ENCODE assay signal across 14 cellular contexts in genomic region chr10:32949221-32949678, GRCh38. TPM values are rescaled to one million over a fixed set of nuclear protein-coding genes. Genes with fewer than 3 reads are reported as not detected.
DNase-seq lines count a peak whose midpoint lies in the region; ATAC-seq, FAIRE-seq and TF ChIP-seq lines count a peak whose summit lies in the region.
"Had no signal": no experiment of that assay in that cellular context is flagged by ENCODE, and none has a peak within 500 bp of the region (broad histone marks: within the 10 kb centered on the region; RNA-seq: fewer than 3 reads in every experiment).

No MANE protein-coding gene starts in this region.

- H3K27me3 Mint-ChIP-seq in stimulated activated naive CD8-positive, alpha-beta T cell treated with anti-CD3 and anti-CD28 coated beads, Interleukin-15, amount 100 ng/mL, for 72 hours: no peaks in the 10 kb centered on the region
- H3K27me3 Mint-ChIP-seq in activated T-helper 1 cell treated with anti-CD3 and anti-CD28 coated beads, Interleukin-12 subunit alpha, Interleukin-12 subunit beta, Interleukin-2, Interleukin-4 antibody, amounts not matched to agents 30 ng/mL and 10 ng/mL and 1 ng/mL, durations not matched to agents 14 hours and 24 hours and 36 hours (ENCODE audit: insufficient read depth): no peaks in the 10 kb centered on the region

- BruUV-seq in HepG2 (replicated peaks; lab: Mats Ljungman, UMichigan): no TSS peak

- in situ Hi-C loops in HepG2 (cut with HindIII; ENCODE audit: extremely low pct_ligation_motif_present, low pct_unique_long_range_greater_than_20kb): no loop called here

- H3K4me3 ChIP-seq in HepG2 (replicated peaks in 1 of 3; ENCODE audit: insufficient read depth in 1 of 3, low read depth in 2 of 3, low read length in 3 of 3) (no peak overlapping the region), right lobe of liver (no peak overlapping the region)

- TF ChIP-seq RAD21 in HepG2 (CRISPR knock-in tag; IDR thresholded peaks at IDR 0.05): no peak

- H3K4me1 ChIP-seq in HepG2 (ENCODE audit: insufficient read depth, low read length): peaks cover 100% of the 10 kb centered on the region
- H3K4me1 ChIP-seq in right lobe of liver: peaks cover 0 to 40% (median 5%) of the 10 kb centered on the region in 4 donors

- TF ChIP-seq EP300 in HepG2 (IDR thresholded peaks at IDR 0.05; ENCODE audit: low read depth in 2 of 2, low read length in 2 of 2): no peak
- no peak for TF ChIP-seq EP300 in HepG2 (CRISPR knock-in tag; IDR thresholded peaks at IDR 0.05; ENCODE audit: borderline replicate concordance)

- peaks cover 64% of the 10 kb centered on the region for H3K4me1 Mint-ChIP-seq in stimulated activated naive CD8-positive, alpha-beta T cell treated with anti-CD3 and anti-CD28 coated beads, Interleukin-15, amount 100 ng/mL, for 72 hours
- H3K4me1 Mint-ChIP-seq in activated T-helper 1 cell treated with anti-CD3 and anti-CD28 coated beads, Interleukin-12 subunit alpha, Interleukin-12 subunit beta, Interleukin-2, Interleukin-4 antibody, amounts not matched to agents 30 ng/mL and 10 ng/mL and 1 ng/mL, durations not matched to agents 14 hours and 24 hours and 36 hours (ENCODE audit: low read depth): peaks cover 32% of the 10 kb centered on the region

- FAIRE-seq in HepG2 (lab: Jason Lieb, UNC): no peak

- H3K36me3 ChIP-seq in HepG2 (replicated peaks in 1 of 2; ENCODE audit: control insufficient read depth in 1 of 2, insufficient read depth in 2 of 2, low read length in 2 of 2) (peaks cover 2 to 5% of the 10 kb centered on the region in 2 experiments; a peak in 1 of 5 replicates), right lobe of liver (no peaks in the 10 kb centered on the region)

- H3K27ac ChIP-seq in HepG2 (ENCODE audit: extremely low read length, insufficient read depth, low read length): peak overlapping the region; percentile 32
- no peak overlapping the region for H3K27ac ChIP-seq in right lobe of liver

- peak overlapping the region; percentile 67 for H3K27ac Mint-ChIP-seq in stimulated activated naive CD8-positive, alpha-beta T cell treated with anti-CD3 and anti-CD28 coated beads, Interleukin-15, amount 100 ng/mL, for 72 hours
- H3K27ac Mint-ChIP-seq in activated T-helper 1 cell treated with anti-CD3 and anti-CD28 coated beads, Interleukin-12 subunit alpha, Interleukin-12 subunit beta, Interleukin-2, Interleukin-4 antibody, amounts not matched to agents 30 ng/mL and 10 ng/mL and 1 ng/mL, durations not matched to agents 14 hours and 24 hours and 36 hours: no peak overlapping the region

- TF ChIP-seq POLR2A in HepG2 (IDR thresholded peaks at IDR 0.05; ENCODE audit: insufficient read depth in 1 of 2, low read depth in 2 of 2, low read length in 2 of 2) (no peak), right lobe of liver (IDR thresholded peaks at IDR 0.05) (no peak)

- no peak for TF ChIP-seq CTCF in HepG2 (CRISPR knock-in tag; IDR thresholded peaks at IDR 0.05)
- TF ChIP-seq CTCF in right lobe of liver (IDR thresholded peaks at IDR 0.05): no peak

- POLR2A ChIA-PET in HepG2 (lab: Yijun Ruan, JAX): no interaction called here

- H3K4me2 ChIP-seq in HepG2 (ENCODE audit: low read depth, low read length): no peak overlapping the region

- peaks cover 59% of the 10 kb centered on the region for H4K20me1 ChIP-seq in HepG2 (ENCODE audit: insufficient read depth, low read length)

- ATAC-seq in HepG2 (no peak), right lobe of liver (no peak)
- ATAC-seq in stimulated activated naive CD8-positive, alpha-beta T cell treated with anti-CD3 and anti-CD28 coated beads, Interleukin-15, amount 100 ng/mL, for 72 hours: no peak

- CTCF ChIA-PET in HepG2 (lab: Yijun Ruan, JAX; ENCODE audit: low intra/inter-chr PET ratio, low total read pairs): no interaction called here

- H3K9me3 ChIP-seq in HepG2 (ENCODE audit: low read length): no peaks in the 10 kb centered on the region
- H3K9me3 ChIP-seq in right lobe of liver: no peaks in the 10 kb centered on the region

- H3K4me3 Mint-ChIP-seq in stimulated activated naive CD8-positive, alpha-beta T cell treated with anti-CD3 and anti-CD28 coated beads, Interleukin-15, amount 100 ng/mL, for 72 hours: peak overlapping the region in 1 of 2 donors; percentile 47
- no peak overlapping the region for H3K4me3 Mint-ChIP-seq in activated T-helper 1 cell treated with anti-CD3 and anti-CD28 coated beads, Interleukin-12 subunit alpha, Interleukin-12 subunit beta, Interleukin-2, Interleukin-4 antibody, amounts not matched to agents 30 ng/mL and 10 ng/mL and 1 ng/mL, durations not matched to agents 14 hours and 24 hours and 36 hours

- no peaks in the 10 kb centered on the region for H3K9me3 Mint-ChIP-seq in stimulated activated naive CD8-positive, alpha-beta T cell treated with anti-CD3 and anti-CD28 coated beads, Interleukin-15, amount 100 ng/mL, for 72 hours
- no peaks in the 10 kb centered on the region for H3K9me3 Mint-ChIP-seq in activated T-helper 1 cell treated with anti-CD3 and anti-CD28 coated beads, Interleukin-12 subunit alpha, Interleukin-12 subunit beta, Interleukin-2, Interleukin-4 antibody, amounts not matched to agents 30 ng/mL and 10 ng/mL and 1 ng/mL, durations not matched to agents 14 hours and 24 hours and 36 hours

- no peak overlapping the region for H3K9ac ChIP-seq in HepG2 (ENCODE audit: insufficient read depth, low read depth, low read length)

- DNase-seq in HepG2 (ENCODE audit: low spot score) (no peak), right lobe of liver (no peak), LHCN-M2 (ENCODE audit: low read depth) (peak; percentile 32), fibroblast of gingiva (ENCODE audit: low read depth) (peak; percentile 41), Kasumi-1 (lab: John Stamatoyannopoulos, UW) (no peak), mucosa of gallbladder (ENCODE audit: low spot score) (no peak)
- no peak for DNase-seq in stimulated activated naive CD8-positive, alpha-beta T cell treated with anti-CD3 and anti-CD28 coated beads, Interleukin-15, amount 100 ng/mL, for 72 hours
- no peak for DNase-seq in activated T-helper 1 cell treated with anti-CD3 and anti-CD28 coated beads, Interleukin-12 subunit alpha, Interleukin-12 subunit beta, Interleukin-2, Interleukin-4 antibody, amounts not matched to agents 30 ng/mL and 10 ng/mL and 1 ng/mL, durations not matched to agents 14 hours and 24 hours and 36 hours (ENCODE audit: low spot score)
- DNase-seq: hippocampal formation; NCI-H187 treated with DMSO at 0.1 percent for 48 hours; NCI-H748 treated with DMSO at 0.1 percent for 48 hours; SIG-M5; stimulated activated CD4-positive, alpha-beta T cell treated with anti-CD3 and anti-CD28 coated beads, Interleukin-4, amount 100 ng/mL, for 24 hours; stimulated activated naive CD4-positive, alpha-beta T cell treated with Interleukin-2 at 50 U/mL for 16 hours had no signal

- H2AFZ ChIP-seq in HepG2 (ENCODE audit: low read length): no peak overlapping the region

- H3K79me2 ChIP-seq in HepG2 (ENCODE audit: insufficient read depth, low read length): peaks cover 95% of the 10 kb centered on the region

- intact Hi-C loops in HepG2 (cut with micrococcal nuclease; ENCODE audit: unreplicated experiment) (no loop called here), right lobe of liver (cut with DNase I) (no loop called here)
- intact Hi-C loops in activated T-helper 1 cell treated with anti-CD3 and anti-CD28 coated beads, Interleukin-12 subunit alpha, Interleukin-12 subunit beta, Interleukin-2, Interleukin-4 antibody, amounts not matched to agents 30 ng/mL and 10 ng/mL and 1 ng/mL, durations not matched to agents 14 hours and 24 hours and 36 hours (cut with micrococcal nuclease): no loop called here

- H3K27me3 ChIP-seq in HepG2 (ENCODE audit: control insufficient read depth in 1 of 2, insufficient read depth in 2 of 2, low read length in 2 of 2) (no peaks in the 10 kb centered on the region), right lobe of liver (no peaks in the 10 kb centered on the region)

- peaks cover 11% of the 10 kb centered on the region for H3K36me3 Mint-ChIP-seq in activated T-helper 1 cell treated with anti-CD3 and anti-CD28 coated beads, Interleukin-12 subunit alpha, Interleukin-12 subunit beta, Interleukin-2, Interleukin-4 antibody, amounts not matched to agents 30 ng/mL and 10 ng/mL and 1 ng/mL, durations not matched to agents 14 hours and 24 hours and 36 hours (ENCODE audit: low read depth)

TF ChIP-seq in HepG2, 621 proteins besides CTCF, POLR2A, EP300 and RAD21:
- TF ChIP-seq ZSCAN29 (CRISPR knock-in tag; conservative IDR thresholded peaks at IDR 0.05) (no peak), GATAD1 (CRISPR knock-in tag; IDR thresholded peaks at IDR 0.05) (no peak)

RNA-seq across cellular contexts. Expression of gene ITGB1, which starts 8.8 kb away (rescaled TPM):
- 123 and 190 TPM in 2 replicates for total RNA-seq in HepG2 (2016; rRNA removed; fragmentation: Illumina TruSeq; extraction: Trizol)
- total RNA-seq in HepG2 (2016; cell fraction: cytosol; rRNA removed; fragmentation: Illumina TruSeq; extraction: Trizol; ENCODE audit: low read depth): 12.8 and 13.0 TPM in 2 replicates
- 125 and 196 TPM in 2 replicates for total RNA-seq in HepG2 (2016; cell fraction: insoluble cytoplasmic fraction; rRNA removed; fragmentation: Illumina TruSeq; extraction: Trizol)
- 42.7 and 46.7 TPM in 2 replicates for total RNA-seq in HepG2 (2016; cell fraction: membrane; rRNA removed; fragmentation: Illumina TruSeq; extraction: Trizol)
- total RNA-seq in HepG2 (2016; cell fraction: nucleus; rRNA removed; fragmentation: Illumina TruSeq; extraction: Trizol): 196 and 214 TPM in 2 replicates
- 182 and 204 TPM in 2 replicates for polyA plus RNA-seq in HepG2 (2011; rRNA removed)
- 96.4 and 188 TPM in 2 replicates for polyA plus RNA-seq in HepG2 (2011; cell fraction: cytosol; rRNA removed)
- polyA plus RNA-seq in HepG2 (2011; cell fraction: nucleus; rRNA removed): 38.6 and 61.3 TPM in 2 replicates
- polyA plus RNA-seq in HepG2 (2012): 233 and 276 TPM in 2 replicates
- polyA plus RNA-seq in HepG2 (2016; cell fraction: cytosol; fragmentation: Illumina TruSeq; extraction: Trizol; ENCODE audit: low read depth): 7.7 and 7.8 TPM in 2 replicates
- polyA plus RNA-seq in HepG2 (2016; cell fraction: insoluble cytoplasmic fraction; fragmentation: Illumina TruSeq; extraction: Trizol; ENCODE audit: low read depth): 97.9 and 104 TPM in 2 replicates
- 21.6 and 25.4 TPM in 2 replicates for polyA plus RNA-seq in HepG2 (2016; cell fraction: membrane; fragmentation: Illumina TruSeq; extraction: Trizol; ENCODE audit: low read depth)
- polyA plus RNA-seq in HepG2 (2016; cell fraction: nucleus; fragmentation: Illumina TruSeq; extraction: Trizol; ENCODE audit: insufficient read depth, low read depth): 187 and 204 TPM in 2 replicates
- polyA minus RNA-seq in HepG2 (2011; rRNA and poly(A)+ RNA removed; ENCODE audit: low replicate concordance): 148 and 185 TPM in 2 replicates
- 165 and 204 TPM in 2 replicates for polyA minus RNA-seq in HepG2 (2011; cell fraction: cytosol; rRNA and poly(A)+ RNA removed)
- 170 and 220 TPM in 2 replicates for polyA minus RNA-seq in HepG2 (2011; cell fraction: nucleus; rRNA and poly(A)+ RNA removed)
- total RNA-seq in right lobe of liver: 100 to 1,000 TPM; 120 to 301 (median 239) TPM
- total RNA-seq in LHCN-M2 (2014; rRNA removed): 1,506 and 2,151 TPM in 2 replicates
- 564 TPM for polyA plus RNA-seq in LHCN-M2 (2012)
- total RNA-seq in mucosa of gallbladder: 596 TPM
- total RNA-seq in activated T-helper 1 cell treated with anti-CD3 and anti-CD28 coated beads, Interleukin-12 subunit alpha, Interleukin-12 subunit beta, Interleukin-2, Interleukin-4 antibody, amounts not matched to agents 30 ng/mL and 10 ng/mL and 1 ng/mL, durations not matched to agents 14 hours and 24 hours and 36 hours: 51.4 and 61.4 TPM in 2 replicates

Comparison
In these comparisons a context has a peak if more than half of its experiments do, and no peak if none do; other contexts are left out.
1. DNase-seq: peak in LHCN-M2 (single experiment) and fibroblast of gingiva (single experiment); none in HepG2 (single experiment), right lobe of liver (0 of 3), stimulated activated naive CD8-positive, alpha-beta T cell treated with anti-CD3 and anti-CD28 coated beads, Interleukin-15, amount 100 ng/mL, for 72 hours (0 of 2), Kasumi-1 (0 of 2), mucosa of gallbladder (single experiment) and activated T-helper 1 cell treated with anti-CD3 and anti-CD28 coated beads, Interleukin-12 subunit alpha, Interleukin-12 subunit beta, Interleukin-2, Interleukin-4 antibody, amounts not matched to agents 30 ng/mL and 10 ng/mL and 1 ng/mL, durations not matched to agents 14 hours and 24 hours and 36 hours (single experiment).